11 cellular contexts compared by ENCODE assay signal in the genomic region with DNA sequence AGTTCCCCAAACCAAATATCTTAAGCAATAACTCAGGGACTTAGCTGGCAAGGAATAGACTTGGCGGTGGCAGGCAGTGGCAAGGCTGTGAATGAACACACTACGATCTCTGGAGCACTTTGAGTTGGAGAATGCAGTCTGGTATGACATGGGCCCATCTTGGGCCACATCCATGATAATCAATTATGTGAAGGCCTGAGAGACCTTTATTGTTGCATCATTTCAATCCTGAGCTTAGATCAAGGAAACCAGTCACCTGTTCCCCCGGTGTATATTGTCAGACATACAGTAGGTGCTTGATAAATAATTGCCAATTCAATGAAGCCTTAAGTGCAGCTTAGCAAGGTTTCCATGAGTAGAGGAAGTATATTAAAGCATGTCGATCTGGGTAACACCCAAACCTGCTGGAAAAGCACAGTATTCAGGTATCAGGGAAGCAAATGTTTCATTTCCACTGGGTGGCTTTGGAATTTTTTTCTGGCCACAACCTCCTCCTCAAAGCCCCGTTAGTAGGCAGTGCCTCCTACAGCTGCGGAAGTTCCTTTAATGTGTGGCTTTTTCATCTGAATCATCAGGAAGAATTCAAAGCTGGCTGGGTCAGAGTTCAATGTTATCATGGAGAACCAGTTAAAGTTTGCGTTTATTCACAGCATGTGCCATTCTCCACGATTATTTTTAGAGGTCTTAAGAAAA. TPM values are rescaled to one million over a fixed set of nuclear protein-coding genes. Genes with fewer than 3 reads are reported as not detected.
DNase-seq lines count a peak whose midpoint lies in the region; ATAC-seq, FAIRE-seq and TF ChIP-seq lines count a peak whose summit lies in the region.
"Had no signal": no experiment of that assay in that cellular context is flagged by ENCODE, and none has a peak within 500 bp of the region (broad histone marks: within the 10 kb centered on the region; RNA-seq: fewer than 3 reads in every experiment).

No MANE protein-coding gene starts in this region.

- 47 to 53% (median 48%) methylated on average over 8 of the region's 8 CpGs for WGBS in heart left ventricle, 4 donors

- H3K27ac ChIP-seq in heart left ventricle, result peak overlapping the region in 10 of 12 donors; percentile 6 to 77 (median 46)

- intact Hi-C loops in heart left ventricle (cut with DNase I), result no loop called here
- intact Hi-C loops in Right ventricle myocardium superior (cut with DNase I), result no loop called here

- no peak for TF ChIP-seq CTCF in heart left ventricle (IDR thresholded peaks at IDR 0.05)
- TF ChIP-seq CTCF in BE2C (IDR thresholded peaks at IDR 0.05; ENCODE audit: low read depth, low read length), result no peak

- H3K4me3 ChIP-seq in heart left ventricle (no peak overlapping the region), BE2C (ENCODE audit: low read depth, low read length) (no peak overlapping the region)

- H3K27me3 ChIP-seq in heart left ventricle, result no peaks in the 10 kb centered on the region
- H3K27me3 ChIP-seq in BE2C, result no peaks in the 10 kb centered on the region

- peak in 1 of 5 donors; percentile 14 for DNase-seq in heart left ventricle
- DNase-seq in Right ventricle myocardium superior, result no peak
- peak; percentile 23 for DNase-seq in SKM-1 treated with dmso at 0.1 percent for 144 hours (lab: John Stamatoyannopoulos, UW; ENCODE audit: unreplicated experiment)
- DNase-seq in fibroblast of peridontal ligament (ENCODE audit: extremely low read depth), result peak; percentile 63
- peak; percentile 89 for DNase-seq in urothelium cell line (ENCODE audit: low spot score)
- no peak for DNase-seq in BE2C
- DNase-seq: activated gamma-delta T cell, DND-41, NCI-H1694 treated with DMSO at 0.1 percent for 48 hours had no signal

- peaks cover 0 to 72% (median 24%) of the 10 kb centered on the region in 12 donors for H3K4me1 ChIP-seq in heart left ventricle
- H3K4me1 ChIP-seq in BE2C, result no peaks in the 10 kb centered on the region

- peak in 2 of 4 donors; percentile 15 to 43 for ATAC-seq in heart left ventricle
- ATAC-seq in Right ventricle myocardium superior (ENCODE audit: poor library complexity), result no peak
- no peak for ATAC-seq in HG02973 (IDR thresholded peaks at IDR 0.05; ENCODE audit: unreplicated experiment)
- ATAC-seq in GM21515 (IDR thresholded peaks at IDR 0.05; ENCODE audit: unreplicated experiment), result no peak

- no peaks in the 10 kb centered on the region for H3K36me3 ChIP-seq in heart left ventricle
- no peaks in the 10 kb centered on the region for H3K36me3 ChIP-seq in BE2C

- FAIRE-seq in urothelium cell line (lab: Jason Lieb, UNC), result no peak

- H3K9me3 ChIP-seq in heart left ventricle (no peaks in the 10 kb centered on the region), BE2C (no peaks in the 10 kb centered on the region)

- TF ChIP-seq POLR2A in heart left ventricle (IDR thresholded peaks at IDR 0.05), result no peak

RNA-seq across cellular contexts. Expression of gene CASS4, which starts 10.2 kb away (rescaled TPM):
- total RNA-seq in heart left ventricle, result 1 to 10 TPM in 2 of 9 donors, under 1 TPM in 7; 0.07 to 3.8 (median 0.50) TPM
- polyA plus RNA-seq in heart left ventricle, result under 1 TPM; 0.38 to 0.47 TPM
- 0.40 TPM for total RNA-seq in Right ventricle myocardium superior
- 0.25 TPM for polyA plus RNA-seq in BE2C (2012; ENCODE audit: insufficient read depth, insufficient read length, low read depth)

RNA-seq across cellular contexts. Expression of gene CSTF1, which starts 29.8 kb away (rescaled TPM):
- total RNA-seq in heart left ventricle (10 to 100 TPM; 16.0 to 27.3 (median 22.0) TPM), Right ventricle myocardium superior (16.8 TPM)
- 10 to 100 TPM in 1 of 2 donors, 1 to 10 TPM in 1; 4.2 to 15.3 TPM for polyA plus RNA-seq in heart left ventricle
- 48.3 TPM for polyA plus RNA-seq in BE2C (2012; ENCODE audit: insufficient read depth, insufficient read length, low read depth)

RNA-seq across cellular contexts. Expression of gene AURKA, which starts 30.3 kb away (rescaled TPM):
- total RNA-seq in heart left ventricle, result 10 to 100 TPM in 2 of 9 donors, 1 to 10 TPM in 7; 2.4 to 11.0 (median 6.3) TPM
- polyA plus RNA-seq in heart left ventricle, result 10 to 100 TPM in 1 of 2 donors, 1 to 10 TPM in 1; 2.2 to 19.5 TPM
- total RNA-seq in Right ventricle myocardium superior, result 6.0 TPM
- 10.9 TPM for polyA plus RNA-seq in BE2C (2012; ENCODE audit: insufficient read depth, insufficient read length, low read depth)

RNA-seq across cellular contexts. Expression of gene RTF2, which starts 46.1 kb away (rescaled TPM):
- total RNA-seq in heart left ventricle, result 100 to 1,000 TPM in 1 of 9 donors, 10 to 100 TPM in 8; 61.9 to 101 (median 86.2) TPM
- 100 to 1,000 TPM in 1 of 2 donors, 10 to 100 TPM in 1; 50.7 to 114 TPM for polyA plus RNA-seq in heart left ventricle
- 78.7 TPM for total RNA-seq in Right ventricle myocardium superior
- polyA plus RNA-seq in BE2C (2012; ENCODE audit: insufficient read depth, insufficient read length, low read depth), result 237 TPM

Comparison
In these comparisons a context has a peak if more than half of its experiments do, and no peak if none do; other contexts are left out.
1. DNase-seq: peak in SKM-1 treated with dmso at 0.1 percent for 144 hours (single experiment), fibroblast of peridontal ligament (single experiment) and urothelium cell line (single experiment); none in Right ventricle myocardium superior (single experiment) and BE2C (single experiment).